In genomic region chr6:20153194-20153593, GRCh38 we compare ENCODE assay signal across 20 cellular contexts. TPM values are rescaled to one million over a fixed set of nuclear protein-coding genes. Genes with fewer than 3 reads are reported as not detected.
"Had no signal": no experiment of that assay in that cellular context is flagged by ENCODE, and none has a peak within 500 bp of the region (broad histone marks: within the 10 kb centered on the region; RNA-seq: fewer than 3 reads in every experiment).

No MANE protein-coding gene starts in this region.

- H3K36me3 ChIP-seq: ovary, thyroid gland, uterus had no signal

- H3K27ac Mint-ChIP-seq: dendritic cell treated with granulocyte-macrophage colony-stimulating factor and Interleukin-4, amounts not matched to agents 40 ng/mL and 50 ng/mL, for 4 days; naive thymus-derived CD4-positive, alpha-beta T cell had no signal

- H3K9me3 Mint-ChIP-seq: dendritic cell treated with granulocyte-macrophage colony-stimulating factor and Interleukin-4, amounts not matched to agents 40 ng/mL and 50 ng/mL, for 4 days had no signal

- H3K27ac ChIP-seq: foreskin keratinocyte, ovary, right atrium auricular region, thyroid gland, upper lobe of left lung, uterus had no signal

- H3K27me3 ChIP-seq: foreskin keratinocyte, ovary, right atrium auricular region, thyroid gland, upper lobe of left lung, uterus had no signal

- ATAC-seq: foreskin keratinocyte; left cardiac atrium; left ventricle myocardium superior; naive thymus-derived CD4-positive, alpha-beta T cell had no signal

- H3K4me2 ChIP-seq: smooth muscle cell had no signal

- H3K4me3 ChIP-seq: lung, ovary, right atrium auricular region, smooth muscle cell, thyroid gland, upper lobe of left lung, uterus had no signal

- DNase-seq: cerebellar nuclear complex; erythroblast; foreskin keratinocyte; kidney; left cardiac atrium; left ventricle myocardium superior; naive thymus-derived CD4-positive, alpha-beta T cell; ovary; stimulated activated CD4-positive, alpha-beta T cell treated with anti-CD3 and anti-CD28 coated beads, Interleukin-2, amount 100 ng/mL, for 48 hours; stimulated activated naive CD4-positive, alpha-beta T cell treated with Interleukin-2 at 50 U/mL for 16 hours; thyroid gland; upper lobe of left lung; uterus had no signal

- H3K4me3 Mint-ChIP-seq: dendritic cell treated with granulocyte-macrophage colony-stimulating factor and Interleukin-4, amounts not matched to agents 40 ng/mL and 50 ng/mL, for 4 days; naive thymus-derived CD4-positive, alpha-beta T cell had no signal

- H3K9me3 ChIP-seq: ovary, right atrium auricular region, thyroid gland, upper lobe of left lung, uterus had no signal

- H3K4me1 ChIP-seq: foreskin keratinocyte, right atrium auricular region, thyroid gland, upper lobe of left lung, uterus had no signal

- FAIRE-seq: colon, endothelial cell of umbilical vein, kidney had no signal

- H3K27me3 Mint-ChIP-seq: dendritic cell treated with granulocyte-macrophage colony-stimulating factor and Interleukin-4, amounts not matched to agents 40 ng/mL and 50 ng/mL, for 4 days; naive thymus-derived CD4-positive, alpha-beta T cell had no signal

RNA-seq across cellular contexts. Expression of gene MBOAT1, which starts 59.1 kb away (rescaled TPM):
- polyA plus RNA-seq: neural cell had no signal
